Comparison of ENCODE assay signal across 8 cellular contexts in the genomic region with DNA sequence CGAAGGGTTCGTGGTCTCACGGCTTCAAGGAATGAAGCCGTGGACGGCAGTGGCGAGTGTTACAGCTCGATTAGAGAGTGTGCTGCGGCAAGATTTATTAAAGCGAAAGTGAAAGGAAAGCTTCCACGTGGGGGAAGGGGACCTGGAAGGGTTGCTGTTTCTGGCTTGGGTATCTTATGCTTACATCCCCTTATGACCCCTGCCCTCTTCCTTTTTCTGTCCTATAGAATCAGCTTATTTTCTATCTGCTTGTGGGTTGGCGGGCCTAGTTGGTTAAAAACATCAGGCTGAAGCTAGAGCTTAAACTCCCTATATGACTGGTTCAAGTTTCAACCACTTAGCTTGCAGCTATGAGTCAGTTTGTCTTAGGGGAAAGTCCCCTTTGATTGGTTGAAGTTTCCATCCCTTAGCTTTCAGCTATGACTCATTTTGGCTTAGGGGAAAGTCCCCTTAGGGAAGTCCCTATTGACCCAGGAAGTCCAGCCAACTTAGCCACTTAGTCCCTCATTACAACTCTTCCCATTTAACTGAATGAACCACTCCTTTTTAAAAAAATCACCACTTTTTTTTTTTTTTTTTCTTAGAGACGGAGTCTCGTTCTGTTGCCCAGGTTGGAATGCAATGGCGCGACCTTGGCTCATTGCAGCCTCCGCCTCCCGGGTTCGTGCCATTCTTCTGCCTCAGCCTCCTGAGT.
DNase-seq lines count a peak whose midpoint lies in the region; ATAC-seq and TF ChIP-seq lines count a peak whose summit lies in the region.

No MANE protein-coding gene starts in this region.

- H3K9me3 ChIP-seq in mucosa of rectum (ENCODE audit: control insufficient read depth in 2 of 2, low read length in 2 of 2), result no peaks in the 10 kb centered on the region

- H3K4me1 ChIP-seq in mucosa of rectum (ENCODE audit: control insufficient read depth in 2 of 2, insufficient read depth in 2 of 2, low read length in 2 of 2), result no peaks in the 10 kb centered on the region

- H3K9ac ChIP-seq in mucosa of rectum (ENCODE audit: low read depth in 1 of 2, low read length in 2 of 2), result peak overlapping the region in 1 of 2 donors; percentile 21

- H3K27ac ChIP-seq in mucosa of rectum (ENCODE audit: low read depth in 2 of 2, low read length in 2 of 2), result peak overlapping the region; percentile 52 to 59

- H3K4me3 ChIP-seq in GM12865 (ENCODE audit: low read depth, low read length), result peak overlapping the region; percentile 30
- peak overlapping the region; percentile 50 to 59 for H3K4me3 ChIP-seq in mucosa of rectum (ENCODE audit: low read length in 2 of 2)

- H3K4me3 Mint-ChIP-seq in endothelial cell (ENCODE audit: unreplicated experiment), result no peak overlapping the region

- H3K9me3 Mint-ChIP-seq in endothelial cell (ENCODE audit: unreplicated experiment), result peaks cover 42% of the 10 kb centered on the region

- no peak overlapping the region for H3K27ac Mint-ChIP-seq in endothelial cell (ENCODE audit: unreplicated experiment)

- TF ChIP-seq CTCF in GM12865 (IDR thresholded peaks at IDR 0.05; ENCODE audit: insufficient read depth, low read depth, low read length, missing control alignments), result no peak
- TF ChIP-seq CTCF in endothelial cell (IDR thresholded peaks at IDR 0.05; ENCODE audit: unreplicated experiment), result no peak

- peak; percentile 75 for ATAC-seq in GM21786 (IDR thresholded peaks at IDR 0.05; ENCODE audit: unreplicated experiment)

- no peaks in the 10 kb centered on the region for H3K4me1 Mint-ChIP-seq in endothelial cell (ENCODE audit: unreplicated experiment)

- H3K27me3 Mint-ChIP-seq in endothelial cell (ENCODE audit: unreplicated experiment), result peaks cover 3% of the 10 kb centered on the region

- peaks cover 10% of the 10 kb centered on the region for H3K36me3 Mint-ChIP-seq in endothelial cell (ENCODE audit: low read depth, unreplicated experiment)

- no peaks in the 10 kb centered on the region for H3K27me3 ChIP-seq in mucosa of rectum (ENCODE audit: control insufficient read depth in 2 of 2, insufficient read depth in 2 of 2, low read length in 2 of 2)

- DNase-seq in GM12865 (ENCODE audit: low read depth) (peak; percentile 91), LHCN-M2 (ENCODE audit: low read depth) (peak; percentile 97), activated T-cell treated with anti-CD3 and anti-CD28 coated beads for 48 hours (ENCODE audit: low read depth) (peak; percentile 4), endothelial cell (ENCODE audit: low spot score) (no peak), OCI-M2 (lab: John Stamatoyannopoulos, UW; ENCODE audit: unreplicated experiment) (no peak), occipital lobe (lab: John Stamatoyannopoulos, UW) (no peak)

- no peaks in the 10 kb centered on the region for H3K36me3 ChIP-seq in mucosa of rectum (ENCODE audit: control insufficient read depth in 2 of 2, insufficient read depth in 2 of 2, low read length in 2 of 2)

Comparison
In these comparisons a context has a peak if more than half of its experiments do, and no peak if none do; other contexts are left out.
1. DNase-seq: peak in GM12865 (single experiment), LHCN-M2 (single experiment) and activated T-cell treated with anti-CD3 and anti-CD28 coated beads for 48 hours (single experiment); none in endothelial cell (single experiment), OCI-M2 (single experiment) and occipital lobe (single experiment).